In the genomic region with DNA sequence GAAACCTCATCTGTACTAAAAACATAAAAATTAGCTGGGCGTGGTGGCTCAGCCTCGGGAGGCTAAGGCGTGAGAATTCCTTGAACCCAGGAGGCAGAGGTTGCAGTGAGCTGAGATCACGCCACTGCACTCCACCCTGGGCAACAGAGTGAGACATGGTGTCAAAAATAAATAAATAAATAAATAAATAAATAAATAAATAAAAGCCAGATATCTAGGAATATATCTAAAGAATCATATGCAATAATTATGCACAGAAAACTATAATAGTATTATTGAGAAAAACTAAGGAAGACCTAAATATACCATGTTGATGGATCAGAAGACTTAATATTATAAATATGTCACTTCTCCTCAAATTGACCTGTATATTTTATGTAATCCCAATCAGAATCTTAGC, we compare ENCODE assay signal across 29 cellular contexts.
"Had no signal": no experiment of that assay in that cellular context is flagged by ENCODE, and none has a peak within 500 bp of the region (broad histone marks: within the 10 kb centered on the region; RNA-seq: fewer than 3 reads in every experiment).

No MANE protein-coding gene starts in this region.

- H3K27me3 Mint-ChIP-seq: stimulated activated memory B cell treated with anti-CD40 and anti-IgM and Interleukin-4, amounts not matched to agents 10 μg/mL and 1 μg/mL and 100 μg/mL, for 72 hours; stimulated activated naive CD8-positive, alpha-beta T cell treated with anti-CD3 and anti-CD28 coated beads, Interleukin-15, amount 100 ng/mL, for 72 hours; stimulated activated naive CD8-positive, alpha-beta T cell treated with anti-CD3 and anti-CD28 coated beads, Interleukin-15, Interleukin-2, amounts not matched to agents 100 ng/mL and 50 ng/mL, for 24 hours; type B pancreatic cell had no signal

- H3K27me3 ChIP-seq: stomach, suprapubic skin, testis, thyroid gland, tibial artery, tibial nerve, transverse colon, upper lobe of left lung, upper lobe of right lung, uterus, vagina had no signal

- H3K27ac ChIP-seq: stomach, suprapubic skin, testis, thoracic aorta, thyroid gland, tibial artery, tibial nerve, transverse colon, upper lobe of left lung, upper lobe of right lung, uterus, vagina had no signal

- ATAC-seq: stimulated activated effector memory CD8-positive, alpha-beta T cell treated with anti-CD3 and anti-CD28 coated beads, Interleukin-12 subunit alpha, Interleukin-12 subunit beta, amount 100 ng/mL, for 72 hours; stimulated activated memory B cell treated with anti-CD40 and anti-IgM and Interleukin-4, amounts not matched to agents 10 μg/mL and 1 μg/mL and 100 μg/mL, for 72 hours; stimulated activated naive B cell treated with anti-CD40 and anti-IgM and Interleukin-4, amounts not matched to agents 10 μg/mL and 1 μg/mL and 100 μg/mL, for 72 hours; stimulated activated naive CD8-positive, alpha-beta T cell treated with anti-CD3 and anti-CD28 coated beads, Interleukin-15, amount 100 ng/mL, for 72 hours; stimulated activated naive CD8-positive, alpha-beta T cell treated with anti-CD3 and anti-CD28 coated beads, Interleukin-15, Interleukin-2, amounts not matched to agents 100 U/mL and 50 U/mL, for 24 hours; upper lobe of right lung had no signal

- H3K4me1 Mint-ChIP-seq: stimulated activated effector memory CD8-positive, alpha-beta T cell treated with anti-CD3 and anti-CD28 coated beads, Interleukin-12 subunit alpha, Interleukin-12 subunit beta, amount 100 ng/mL, for 72 hours; stimulated activated memory B cell treated with anti-CD40 and anti-IgM and Interleukin-4, amounts not matched to agents 10 μg/mL and 1 μg/mL and 100 μg/mL, for 72 hours; stimulated activated naive B cell treated with anti-CD40 and anti-IgM and Interleukin-4, amounts not matched to agents 10 μg/mL and 1 μg/mL and 100 μg/mL, for 72 hours; stimulated activated naive CD8-positive, alpha-beta T cell treated with anti-CD3 and anti-CD28 coated beads, Interleukin-15, amount 100 ng/mL, for 72 hours had no signal

- H3K36me3 Mint-ChIP-seq: stimulated activated effector memory CD8-positive, alpha-beta T cell treated with anti-CD3 and anti-CD28 coated beads, Interleukin-12 subunit alpha, Interleukin-12 subunit beta, amount 100 ng/mL, for 72 hours; stimulated activated memory B cell treated with anti-CD40 and anti-IgM and Interleukin-4, amounts not matched to agents 10 μg/mL and 1 μg/mL and 100 μg/mL, for 72 hours; stimulated activated naive B cell treated with anti-CD40 and anti-IgM and Interleukin-4, amounts not matched to agents 10 μg/mL and 1 μg/mL and 100 μg/mL, for 72 hours; type B pancreatic cell had no signal

- H3K4me3 ChIP-seq: stomach, suprapubic skin, testis, thoracic aorta, thyroid gland, tibial artery, tibial nerve, transverse colon, upper lobe of left lung, upper lobe of right lung, uterus, vagina had no signal

- H3K4me3 Mint-ChIP-seq: stimulated activated effector memory CD8-positive, alpha-beta T cell treated with anti-CD3 and anti-CD28 coated beads, Interleukin-12 subunit alpha, Interleukin-12 subunit beta, amount 100 ng/mL, for 72 hours; stimulated activated memory B cell treated with anti-CD40 and anti-IgM and Interleukin-4, amounts not matched to agents 10 μg/mL and 1 μg/mL and 100 μg/mL, for 72 hours; stimulated activated naive B cell treated with anti-CD40 and anti-IgM and Interleukin-4, amounts not matched to agents 10 μg/mL and 1 μg/mL and 100 μg/mL, for 72 hours; stimulated activated naive CD8-positive, alpha-beta T cell treated with anti-CD3 and anti-CD28 coated beads, Interleukin-15, amount 100 ng/mL, for 72 hours; stimulated activated naive CD8-positive, alpha-beta T cell treated with anti-CD3 and anti-CD28 coated beads, Interleukin-15, Interleukin-2, amounts not matched to agents 100 ng/mL and 50 ng/mL, for 24 hours; type B pancreatic cell had no signal

- FAIRE-seq: urothelium cell line had no signal

- H3K27ac Mint-ChIP-seq: stimulated activated effector memory CD8-positive, alpha-beta T cell treated with anti-CD3 and anti-CD28 coated beads, Interleukin-12 subunit alpha, Interleukin-12 subunit beta, amount 100 ng/mL, for 72 hours; stimulated activated memory B cell treated with anti-CD40 and anti-IgM and Interleukin-4, amounts not matched to agents 10 μg/mL and 1 μg/mL and 100 μg/mL, for 72 hours; stimulated activated naive B cell treated with anti-CD40 and anti-IgM and Interleukin-4, amounts not matched to agents 10 μg/mL and 1 μg/mL and 100 μg/mL, for 72 hours; stimulated activated naive CD8-positive, alpha-beta T cell treated with anti-CD3 and anti-CD28 coated beads, Interleukin-15, amount 100 ng/mL, for 72 hours; stimulated activated naive CD8-positive, alpha-beta T cell treated with anti-CD3 and anti-CD28 coated beads, Interleukin-15, Interleukin-2, amounts not matched to agents 100 ng/mL and 50 ng/mL, for 24 hours; type B pancreatic cell had no signal

- H3K9me3 Mint-ChIP-seq: stimulated activated effector memory CD8-positive, alpha-beta T cell treated with anti-CD3 and anti-CD28 coated beads, Interleukin-12 subunit alpha, Interleukin-12 subunit beta, amount 100 ng/mL, for 72 hours; stimulated activated memory B cell treated with anti-CD40 and anti-IgM and Interleukin-4, amounts not matched to agents 10 μg/mL and 1 μg/mL and 100 μg/mL, for 72 hours; stimulated activated naive CD8-positive, alpha-beta T cell treated with anti-CD3 and anti-CD28 coated beads, Interleukin-15, amount 100 ng/mL, for 72 hours; stimulated activated naive CD8-positive, alpha-beta T cell treated with anti-CD3 and anti-CD28 coated beads, Interleukin-15, Interleukin-2, amounts not matched to agents 100 ng/mL and 50 ng/mL, for 24 hours; type B pancreatic cell had no signal

- H3K36me3 ChIP-seq: thoracic aorta, thyroid gland, tibial artery, transverse colon, upper lobe of right lung, uterus, vagina had no signal

- H3K9me3 ChIP-seq: suprapubic skin, testis, thoracic aorta, thyroid gland, tibial artery, transverse colon, upper lobe of left lung, upper lobe of right lung, uterus, vagina had no signal

- H3K4me1 ChIP-seq: stomach, suprapubic skin, testis, thyroid gland, tibial artery, tibial nerve, transverse colon, upper lobe of left lung, upper lobe of right lung, uterus, vagina had no signal

- DNase-seq: stimulated activated CD4-positive, alpha-beta T cell treated with anti-CD3 and anti-CD28 coated beads, Interleukin-2, amount 100 ng/mL, for 48 hours; stimulated activated CD4-positive, alpha-beta T cell treated with anti-CD3 and anti-CD28 coated beads, Interleukin-4, amount 100 ng/mL, for 1 hour; stimulated activated CD4-positive, alpha-beta T cell treated with anti-CD3 and anti-CD28 coated beads, Interleukin-4, amount 100 ng/mL, for 24 hours; stimulated activated CD4-positive, alpha-beta T cell treated with anti-CD3 and anti-CD28 coated beads, Interleukin-4, amount 100 ng/mL, for 4 hours; stimulated activated CD8-positive, alpha-beta memory T cell treated with anti-CD3 and anti-CD28 coated beads, Interleukin-4, amount 100 ng/mL, for 48 hours; stimulated activated naive B cell treated with anti-CD40 and anti-IgM and Interleukin-4, amounts not matched to agents 10 μg/mL and 1 μg/mL and 100 μg/mL, for 72 hours; stimulated activated naive CD4-positive, alpha-beta T cell; stimulated activated naive CD4-positive, alpha-beta T cell treated with Interleukin-2 at 50 U/mL for 16 hours; stimulated activated naive CD8-positive, alpha-beta T cell treated with anti-CD3 and anti-CD28 coated beads, Interleukin-15, amount 100 ng/mL, for 72 hours; stimulated activated naive CD8-positive, alpha-beta T cell treated with anti-CD3 and anti-CD28 coated beads, Interleukin-15, Interleukin-2, amounts not matched to agents 100 U/mL and 50 U/mL, for 24 hours; stomach; substantia nigra; testis; thyroid gland; tibial artery; transverse colon; trophoblast cell; upper lobe of left lung; upper lobe of right lung; uterus had no signal
